Comparison of ENCODE assay signal across 1 cellular context in the genomic region with DNA sequence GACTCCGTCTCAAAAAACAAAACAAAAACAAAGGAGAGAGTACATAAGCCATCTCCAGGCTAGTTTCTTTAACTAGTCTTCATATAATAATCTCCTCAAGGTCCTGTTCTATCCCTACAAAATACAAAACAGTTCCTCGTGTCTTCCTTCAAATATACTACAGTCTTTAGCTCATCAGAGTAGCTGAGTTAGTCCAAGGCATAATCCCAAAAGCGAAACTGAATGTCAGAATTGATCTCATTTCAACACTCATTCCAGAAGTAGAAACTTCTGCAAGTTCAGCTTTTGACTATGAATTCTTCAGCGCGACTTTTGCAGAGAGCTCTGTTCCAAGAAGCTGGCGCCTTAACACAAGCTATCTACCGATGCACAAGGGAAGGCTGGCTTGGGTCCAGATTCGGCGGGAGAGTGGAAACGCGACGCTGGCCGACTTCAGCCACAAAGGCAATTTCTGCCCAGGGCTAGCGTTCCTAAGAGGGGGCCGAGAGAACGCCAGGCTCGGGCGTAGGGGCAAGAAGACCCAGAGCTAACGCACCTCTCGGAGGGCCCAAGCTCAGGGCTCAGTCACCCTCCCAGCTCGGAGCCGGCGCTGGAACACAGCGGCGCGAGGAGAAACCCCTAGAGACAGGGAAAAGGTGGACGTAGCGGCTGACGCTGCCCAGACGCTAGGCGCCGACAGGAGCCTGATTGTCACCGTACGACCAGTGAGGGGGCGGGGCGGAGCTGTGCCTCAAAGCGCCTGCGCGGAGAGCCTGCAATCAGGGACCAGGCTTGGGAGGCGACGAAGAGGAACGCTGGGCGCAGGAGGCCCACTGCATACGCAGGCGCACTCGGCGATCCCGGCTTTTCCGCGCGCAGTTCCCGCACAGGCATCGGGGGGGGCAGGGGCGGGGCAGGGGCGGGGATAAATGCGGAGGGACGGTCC.
TF ChIP-seq lines count a peak whose summit lies in the region.

No MANE protein-coding gene starts in this region.

TF ChIP-seq in HepG2, 621 proteins besides CTCF, POLR2A, EP300 and RAD21 (continued from another document and continues in another):
- TF ChIP-seq, protein P1, sequence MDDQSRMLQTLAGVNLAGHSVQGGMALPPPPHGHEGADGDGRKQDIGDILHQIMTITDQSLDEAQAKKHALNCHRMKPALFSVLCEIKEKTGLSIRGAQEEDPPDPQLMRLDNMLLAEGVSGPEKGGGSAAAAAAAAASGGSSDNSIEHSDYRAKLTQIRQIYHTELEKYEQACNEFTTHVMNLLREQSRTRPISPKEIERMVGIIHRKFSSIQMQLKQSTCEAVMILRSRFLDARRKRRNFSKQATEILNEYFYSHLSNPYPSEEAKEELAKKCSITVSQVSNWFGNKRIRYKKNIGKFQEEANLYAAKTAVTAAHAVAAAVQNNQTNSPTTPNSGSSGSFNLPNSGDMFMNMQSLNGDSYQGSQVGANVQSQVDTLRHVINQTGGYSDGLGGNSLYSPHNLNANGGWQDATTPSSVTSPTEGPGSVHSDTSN (CRISPR knock-in tag; IDR thresholded peaks at IDR 0.05; ENCODE audit: borderline replicate concordance) = no peak
- TF ChIP-seq DNMT3B (CRISPR knock-in tag; conservative IDR thresholded peaks at IDR 0.05) = 0 out of 2 replicates have a peak, but pooled peaks have one; percentile 52
- no peak for TF ChIP-seq ARNTL (CRISPR knock-in tag; IDR thresholded peaks at IDR 0.05)
- no peak; the same call in 1 of the 2 replicates for TF ChIP-seq EED (CRISPR knock-in tag; IDR thresholded peaks at IDR 0.05)
- TF ChIP-seq ZNF570 (CRISPR knock-in tag; IDR thresholded peaks at IDR 0.05; ENCODE audit: borderline replicate concordance) = no peak
- TF ChIP-seq ZNF678 (CRISPR knock-in tag; IDR thresholded peaks at IDR 0.05) = peak; percentile 41; the same call in 1 of the 2 replicates
- TF ChIP-seq RXRA (CRISPR knock-in tag; IDR thresholded peaks at IDR 0.05) = no peak; the same call in 1 of the 2 replicates
- TF ChIP-seq KAT2B (IDR thresholded peaks at IDR 0.05; ENCODE audit: borderline replicate concordance, low read depth, low read length) = no peak
- 0 out of 2 replicates have a peak, but pooled peaks have one; percentile 43 for TF ChIP-seq PAX8 (CRISPR knock-in tag; IDR thresholded peaks at IDR 0.05; ENCODE audit: borderline replicate concordance)
- TF ChIP-seq SIX4 (CRISPR knock-in tag; IDR thresholded peaks at IDR 0.05) = no peak
- peak; percentile 52 for TF ChIP-seq ZFY (CRISPR knock-in tag; IDR thresholded peaks at IDR 0.05)
- TF ChIP-seq, protein P2, sequence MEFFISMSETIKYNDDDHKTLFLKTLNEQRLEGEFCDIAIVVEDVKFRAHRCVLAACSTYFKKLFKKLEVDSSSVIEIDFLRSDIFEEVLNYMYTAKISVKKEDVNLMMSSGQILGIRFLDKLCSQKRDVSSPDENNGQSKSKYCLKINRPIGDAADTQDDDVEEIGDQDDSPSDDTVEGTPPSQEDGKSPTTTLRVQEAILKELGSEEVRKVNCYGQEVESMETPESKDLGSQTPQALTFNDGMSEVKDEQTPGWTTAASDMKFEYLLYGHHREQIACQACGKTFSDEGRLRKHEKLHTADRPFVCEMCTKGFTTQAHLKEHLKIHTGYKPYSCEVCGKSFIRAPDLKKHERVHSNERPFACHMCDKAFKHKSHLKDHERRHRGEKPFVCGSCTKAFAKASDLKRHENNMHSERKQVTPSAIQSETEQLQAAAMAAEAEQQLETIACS (CRISPR knock-in tag; IDR thresholded peaks at IDR 0.05) = no peak
- TF ChIP-seq ZNF672 (CRISPR knock-in tag; IDR thresholded peaks at IDR 0.05) = no peak
- TF ChIP-seq PCBP1 (IDR thresholded peaks at IDR 0.05; ENCODE audit: borderline replicate concordance, low read depth, low read length) = no peak
- TF ChIP-seq ZBTB38 (CRISPR knock-in tag; IDR thresholded peaks at IDR 0.05) = no peak
- TF ChIP-seq HNF1A (IDR thresholded peaks at IDR 0.05; ENCODE audit: low read depth) = no peak
- TF ChIP-seq HNF1A (CRISPR knock-in tag; IDR thresholded peaks at IDR 0.05; ENCODE audit: borderline replicate concordance) = peak; percentile 56; the same call in 1 of the 2 replicates
- no peak for TF ChIP-seq SIX1 (CRISPR knock-in tag; IDR thresholded peaks at IDR 0.05; ENCODE audit: borderline replicate concordance)
- TF ChIP-seq KDM2A (CRISPR knock-in tag; IDR thresholded peaks at IDR 0.05; ENCODE audit: borderline replicate concordance, low read depth) = peak; percentile 86
- no peak for TF ChIP-seq ZFYVE20 (CRISPR knock-in tag; IDR thresholded peaks at IDR 0.05; ENCODE audit: borderline replicate concordance, low read depth)
- no peak for TF ChIP-seq SCMH1 (CRISPR knock-in tag; IDR thresholded peaks at IDR 0.05; ENCODE audit: borderline replicate concordance)
- no peak for TF ChIP-seq TERF1 (CRISPR knock-in tag; IDR thresholded peaks at IDR 0.05)
- no peak for TF ChIP-seq ZNF251 (CRISPR knock-in tag; IDR thresholded peaks at IDR 0.05)
- no peak for TF ChIP-seq IKZF1 (IDR thresholded peaks at IDR 0.05)
- peak; percentile 50; the same call in 1 of the 2 replicates for TF ChIP-seq BORCS8-MEF2B (CRISPR knock-in tag; IDR thresholded peaks at IDR 0.05)
- no peak for TF ChIP-seq ZNF383 (CRISPR knock-in tag; IDR thresholded peaks at IDR 0.05; ENCODE audit: borderline replicate concordance)
- TF ChIP-seq GPN1 (CRISPR knock-in tag; IDR thresholded peaks at IDR 0.05; ENCODE audit: borderline replicate concordance) = no peak
- TF ChIP-seq ATM (IDR thresholded peaks at IDR 0.05; ENCODE audit: borderline replicate concordance) = no peak
- no peak for TF ChIP-seq NFYC (CRISPR knock-in tag; IDR thresholded peaks at IDR 0.05)
- TF ChIP-seq BCL6 (CRISPR knock-in tag; IDR thresholded peaks at IDR 0.05) = no peak
- peak; percentile 76; the same call in 1 of the 2 replicates for TF ChIP-seq HOXD1 (CRISPR knock-in tag; IDR thresholded peaks at IDR 0.05)
- TF ChIP-seq SAP130 (CRISPR knock-in tag; IDR thresholded peaks at IDR 0.05; ENCODE audit: low read depth) = peak; percentile 89
- TF ChIP-seq JUNB (CRISPR knock-in tag; IDR thresholded peaks at IDR 0.05; ENCODE audit: borderline replicate concordance) = no peak
- TF ChIP-seq ZFP36 (IDR thresholded peaks at IDR 0.05; ENCODE audit: borderline replicate concordance, low read depth, low read length, partially characterized antibody) = no peak
- no peak for TF ChIP-seq EHMT2 (IDR thresholded peaks at IDR 0.05; ENCODE audit: borderline replicate concordance, low read depth, low read length)
- peak; percentile 11; the same call in 1 of the 2 replicates for TF ChIP-seq FOXC1 (CRISPR knock-in tag; IDR thresholded peaks at IDR 0.05; ENCODE audit: borderline replicate concordance)
- no peak; the same call in 1 of the 2 replicates for TF ChIP-seq YEATS2 (CRISPR knock-in tag; IDR thresholded peaks at IDR 0.05; ENCODE audit: borderline replicate concordance)
- no peak for TF ChIP-seq ZFP37 (CRISPR knock-in tag; IDR thresholded peaks at IDR 0.05; ENCODE audit: borderline replicate concordance)
- TF ChIP-seq FUBP1 (CRISPR knock-in tag; IDR thresholded peaks at IDR 0.05; ENCODE audit: borderline replicate concordance) = no peak
- TF ChIP-seq, protein P3, sequence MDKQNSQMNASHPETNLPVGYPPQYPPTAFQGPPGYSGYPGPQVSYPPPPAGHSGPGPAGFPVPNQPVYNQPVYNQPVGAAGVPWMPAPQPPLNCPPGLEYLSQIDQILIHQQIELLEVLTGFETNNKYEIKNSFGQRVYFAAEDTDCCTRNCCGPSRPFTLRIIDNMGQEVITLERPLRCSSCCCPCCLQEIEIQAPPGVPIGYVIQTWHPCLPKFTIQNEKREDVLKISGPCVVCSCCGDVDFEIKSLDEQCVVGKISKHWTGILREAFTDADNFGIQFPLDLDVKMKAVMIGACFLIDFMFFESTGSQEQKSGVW (CRISPR knock-in tag; IDR thresholded peaks at IDR 0.05; ENCODE audit: borderline replicate concordance) = no peak
- no peak for TF ChIP-seq KLF9 (CRISPR knock-in tag; IDR thresholded peaks at IDR 0.05; ENCODE audit: low read depth)
- TF ChIP-seq ZNF749 (CRISPR knock-in tag; IDR thresholded peaks at IDR 0.05; ENCODE audit: borderline replicate concordance) = no peak
- TF ChIP-seq SMARCE1 (IDR thresholded peaks at IDR 0.05; ENCODE audit: borderline replicate concordance) = no peak
- no peak; the same call in 1 of the 2 replicates for TF ChIP-seq STAG1 (CRISPR knock-in tag; IDR thresholded peaks at IDR 0.05)
- no peak for TF ChIP-seq FOXK1 (CRISPR knock-in tag; IDR thresholded peaks at IDR 0.05; ENCODE audit: borderline replicate concordance, low read depth)
- no peak for TF ChIP-seq BHLHE40 (IDR thresholded peaks at IDR 0.05; ENCODE audit: low read length)
- no peak for TF ChIP-seq PHF5A (CRISPR knock-in tag; IDR thresholded peaks at IDR 0.05; ENCODE audit: low read depth, unreplicated experiment)
- TF ChIP-seq ZNF549 (CRISPR knock-in tag; IDR thresholded peaks at IDR 0.05) = no peak
- TF ChIP-seq SAFB2 (CRISPR knock-in tag; IDR thresholded peaks at IDR 0.05; ENCODE audit: borderline replicate concordance, low read depth) = no peak; the same call in 1 of the 2 replicates
- peak; percentile 58; the same call in 1 of the 2 replicates for TF ChIP-seq KAT7 (CRISPR knock-in tag; IDR thresholded peaks at IDR 0.05; ENCODE audit: borderline replicate concordance)
- peak; percentile 73; the same call in 1 of the 2 replicates for TF ChIP-seq BRD4 (CRISPR knock-in tag; IDR thresholded peaks at IDR 0.05)
- TF ChIP-seq ZIK1 (CRISPR knock-in tag; IDR thresholded peaks at IDR 0.05; ENCODE audit: borderline replicate concordance, low read depth) = peak; percentile 61; the same call in 1 of the 2 replicates
- TF ChIP-seq REXO4 (CRISPR knock-in tag; IDR thresholded peaks at IDR 0.05; ENCODE audit: borderline replicate concordance) = no peak
- no peak for TF ChIP-seq CHD4 (IDR thresholded peaks at IDR 0.05; ENCODE audit: borderline replicate concordance, low read length)
- 0 out of 2 replicates have a peak, but pooled peaks have one; percentile 21 for TF ChIP-seq TOPORS (CRISPR knock-in tag; IDR thresholded peaks at IDR 0.05)
- no peak for TF ChIP-seq AGO1 (IDR thresholded peaks at IDR 0.05; ENCODE audit: low read depth, low read length, poor library complexity, severe bottlenecking)
- no peak for TF ChIP-seq ZNF20 (CRISPR knock-in tag; IDR thresholded peaks at IDR 0.05)
- no peak; a peak in 2 of 4 replicates for TF ChIP-seq KLF16 (CRISPR knock-in tag; IDR thresholded peaks at IDR 0.05)
- no peak for TF ChIP-seq XRCC5 (optimal IDR thresholded peaks at IDR 0.05; ENCODE audit: low read length)
- no peak for TF ChIP-seq ESRRA (CRISPR knock-in tag; IDR thresholded peaks at IDR 0.05; ENCODE audit: low read depth)
- TF ChIP-seq ZMYM3 (CRISPR knock-in tag; IDR thresholded peaks at IDR 0.05) = no peak
- TF ChIP-seq HOXA7 (CRISPR knock-in tag; IDR thresholded peaks at IDR 0.05) = no peak
- TF ChIP-seq KDM1A (CRISPR knock-in tag; IDR thresholded peaks at IDR 0.05) = no peak
- TF ChIP-seq ZC3H13 (CRISPR knock-in tag; IDR thresholded peaks at IDR 0.05) = no peak
- peak; percentile 83 for TF ChIP-seq MED13 (CRISPR knock-in tag; IDR thresholded peaks at IDR 0.05)
- no peak for TF ChIP-seq ZMAT5 (CRISPR knock-in tag; IDR thresholded peaks at IDR 0.05; ENCODE audit: borderline replicate concordance, low read depth)
